ENCODE assay signal across 15 cellular contexts in genomic region chr18:13369756-13370510, GRCh38.
DNase-seq lines count a peak whose midpoint lies in the region; ATAC-seq, FAIRE-seq and TF ChIP-seq lines count a peak whose summit lies in the region.
"Had no signal": no experiment of that assay in that cellular context is flagged by ENCODE, and none has a peak within 500 bp of the region (broad histone marks: within the 10 kb centered on the region; RNA-seq: fewer than 3 reads in every experiment).

No MANE protein-coding gene starts in this region.

- H3K4me3 ChIP-seq in CD8-positive, alpha-beta T cell (ENCODE audit: low read depth, low read length): no peak overlapping the region
- no peak overlapping the region for H3K4me3 ChIP-seq in astrocyte (ENCODE audit: insufficient read depth, low read depth, low read length)
- H3K4me3 ChIP-seq: testis had no signal

- POLR2A ChIA-PET in CD8-positive, alpha-beta T cell (lab: Charles Lee): no interaction called here

- CTCF ChIA-PET in CD8-positive, alpha-beta T cell (lab: Charles Lee): interaction anchor here (0.8 to 1.0 kb wide), 2 partner anchors 90 to 154 kb away, joined by 3 read pairs; no protein-coding TSS in a partner anchor

- no peak for DNase-seq in CD8-positive, alpha-beta T cell
- DNase-seq in HT1080 (ENCODE audit: low read depth) (peak; percentile 19), astrocyte (ENCODE audit: low read depth) (peak; percentile 76), memory B cell (ENCODE audit: low spot score in 2 of 2) (no peak), NCI-H82 treated with DMSO at 0.1 percent for 48 hours (lab: John Stamatoyannopoulos, UW; ENCODE audit: unreplicated experiment) (no peak), cerebellar nuclear complex (lab: John Stamatoyannopoulos, UW) (no peak), SW 1271 (lab: John Stamatoyannopoulos, UW) (no peak)
- DNase-seq: activated CD8-positive, alpha-beta memory T cell treated with anti-CD3 and anti-CD28 coated beads, Interleukin-2, amount 50 U/mL, for 48 hours; GDM1; natural killer cell; NCI-H1436 treated with DMSO at 0.1 percent for 48 hours; stimulated activated CD4-positive, alpha-beta T cell treated with anti-CD3 and anti-CD28 coated beads, Interleukin-2, amount 100 ng/mL, for 24 hours; testis had no signal

- peak; percentile 40 for ATAC-seq in CD8-positive, alpha-beta T cell
- no peak for ATAC-seq in memory B cell (ENCODE audit: low read depth)
- ATAC-seq in HG03469 (IDR thresholded peaks at IDR 0.05; ENCODE audit: unreplicated experiment): no peak
- ATAC-seq: natural killer cell had no signal

- peak overlapping the region; percentile 13 for H3K27ac Mint-ChIP-seq in CD8-positive, alpha-beta T cell
- peak overlapping the region; percentile 69 for H3K27ac Mint-ChIP-seq in astrocyte (ENCODE audit: unreplicated experiment)
- H3K27ac Mint-ChIP-seq in memory B cell: peak overlapping the region; percentile 20
- H3K27ac Mint-ChIP-seq: natural killer cell had no signal

- H3K27me3 Mint-ChIP-seq in CD8-positive, alpha-beta T cell (ENCODE audit: low read depth): no peaks in the 10 kb centered on the region
- H3K27me3 Mint-ChIP-seq in astrocyte (ENCODE audit: low read depth, unreplicated experiment) (no peaks in the 10 kb centered on the region), memory B cell (peaks cover 6% of the 10 kb centered on the region)

- peaks cover 36% of the 10 kb centered on the region for H3K4me1 ChIP-seq in CD8-positive, alpha-beta T cell (ENCODE audit: insufficient read depth, low read length)
- peaks cover 18% of the 10 kb centered on the region for H3K4me1 ChIP-seq in astrocyte (ENCODE audit: insufficient read depth, low read length)
- H3K4me1 ChIP-seq: testis had no signal

- H3K79me2 ChIP-seq in astrocyte (ENCODE audit: insufficient read depth, low read length): no peaks in the 10 kb centered on the region

- H3K4me1 Mint-ChIP-seq in CD8-positive, alpha-beta T cell (ENCODE audit: low read depth): peaks cover 37% of the 10 kb centered on the region
- peaks cover 37% of the 10 kb centered on the region for H3K4me1 Mint-ChIP-seq in astrocyte (ENCODE audit: low read depth, unreplicated experiment)
- peaks cover 10% of the 10 kb centered on the region for H3K4me1 Mint-ChIP-seq in memory B cell
- H3K4me1 Mint-ChIP-seq: natural killer cell had no signal

- no peak for TF ChIP-seq CTCF in CD8-positive, alpha-beta T cell (IDR thresholded peaks at IDR 0.05)
- no peak for TF ChIP-seq CTCF in astrocyte (IDR thresholded peaks at IDR 0.05; ENCODE audit: insufficient read depth, low read depth, low read length)

- no peak overlapping the region for H2AFZ ChIP-seq in astrocyte (ENCODE audit: low read depth, low read length)

- H3K9ac ChIP-seq in astrocyte (ENCODE audit: low read length): no peak overlapping the region

- H3K4me3 Mint-ChIP-seq in CD8-positive, alpha-beta T cell: no peak overlapping the region
- H3K4me3 Mint-ChIP-seq in astrocyte (ENCODE audit: unreplicated experiment): no peak overlapping the region
- no peak overlapping the region for H3K4me3 Mint-ChIP-seq in memory B cell
- H3K4me3 Mint-ChIP-seq: natural killer cell had no signal

- no peaks in the 10 kb centered on the region for H3K36me3 Mint-ChIP-seq in CD8-positive, alpha-beta T cell
- H3K36me3 Mint-ChIP-seq in astrocyte (ENCODE audit: low read depth, unreplicated experiment) (no peaks in the 10 kb centered on the region), memory B cell (no peaks in the 10 kb centered on the region)
- H3K36me3 Mint-ChIP-seq: natural killer cell had no signal

- intact Hi-C loops in CD8-positive, alpha-beta T cell (cut with DNase I, micrococcal nuclease): no loop called here

- H4K20me1 ChIP-seq in astrocyte (ENCODE audit: insufficient read depth, low read length): no peaks in the 10 kb centered on the region

- H3K36me3 ChIP-seq in CD8-positive, alpha-beta T cell (ENCODE audit: insufficient read depth, low read length): no peaks in the 10 kb centered on the region
- H3K36me3 ChIP-seq in astrocyte (ENCODE audit: insufficient read depth, low read length): no peaks in the 10 kb centered on the region

- H3K9me3 Mint-ChIP-seq in CD8-positive, alpha-beta T cell: no peaks in the 10 kb centered on the region
- no peaks in the 10 kb centered on the region for H3K9me3 Mint-ChIP-seq in astrocyte (ENCODE audit: unreplicated experiment)
- no peaks in the 10 kb centered on the region for H3K9me3 Mint-ChIP-seq in memory B cell
- H3K9me3 Mint-ChIP-seq: natural killer cell had no signal

- no peak overlapping the region for H3K27ac ChIP-seq in CD8-positive, alpha-beta T cell (ENCODE audit: low read depth, low read length)
- H3K27ac ChIP-seq in astrocyte (ENCODE audit: low read depth, low read length): peak overlapping the region; percentile 23
- H3K27ac ChIP-seq: testis had no signal

- FAIRE-seq in astrocyte (lab: Jason Lieb, UNC): no peak
- FAIRE-seq: colon had no signal

- no peaks in the 10 kb centered on the region for H3K27me3 ChIP-seq in CD8-positive, alpha-beta T cell (ENCODE audit: insufficient read depth, low read length)
- peaks cover 2% of the 10 kb centered on the region for H3K27me3 ChIP-seq in astrocyte (ENCODE audit: insufficient read depth, low read length)
- H3K27me3 ChIP-seq: testis had no signal

- H3K4me2 ChIP-seq in astrocyte (ENCODE audit: low read length): peak overlapping the region; percentile 24

- no peaks in the 10 kb centered on the region for H3K9me3 ChIP-seq in CD8-positive, alpha-beta T cell (ENCODE audit: low read length)
- H3K9me3 ChIP-seq in astrocyte (ENCODE audit: insufficient read depth, low read depth, low read length): no peaks in the 10 kb centered on the region
- H3K9me3 ChIP-seq: testis had no signal

Comparison
In these comparisons a context has a peak if more than half of its experiments do, and no peak if none do; other contexts are left out.
1. DNase-seq: peak in HT1080 (single experiment) and astrocyte (single experiment); none in CD8-positive, alpha-beta T cell (0 of 7), memory B cell (0 of 2), NCI-H82 treated with DMSO at 0.1 percent for 48 hours (single experiment), cerebellar nuclear complex (0 of 2) and SW 1271 (0 of 2).
2. H3K27ac Mint-ChIP-seq: peak in every context shown above with its lines; median percentile 69 in astrocyte; 20 in memory B cell; 13 in CD8-positive, alpha-beta T cell.